ENCODE assay signal across 8 cellular contexts in the genomic region with DNA sequence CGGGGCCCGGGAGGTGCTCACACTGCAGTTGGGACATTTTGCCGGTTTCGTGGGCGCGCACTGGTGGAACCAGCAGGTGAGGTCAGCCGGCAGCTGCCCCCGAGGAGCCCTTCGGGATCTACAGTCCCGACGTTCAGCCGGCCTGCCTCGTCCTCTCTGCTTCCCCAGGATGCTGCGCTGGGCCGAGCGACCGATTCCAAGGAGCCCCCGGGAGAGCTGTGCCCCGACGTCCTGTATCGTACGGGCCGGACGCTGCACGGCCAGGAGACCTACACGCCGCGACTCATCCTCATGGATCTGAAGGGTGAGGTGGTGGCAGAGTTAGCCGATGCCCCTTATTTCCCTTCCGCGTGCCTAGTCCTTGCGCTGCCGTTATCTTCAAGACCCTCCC. TPM values are rescaled to one million over a fixed set of nuclear protein-coding genes. Genes with fewer than 3 reads are reported as not detected.
A peak's percentile ranks its signal among the peaks of the same experiment; 100 is the strongest.
DNase-seq lines count a peak whose midpoint lies in the region; ATAC-seq and TF ChIP-seq lines count a peak whose summit lies in the region.
"Not testable (repeated sequence)": the region's sequence is repeated elsewhere in the genome, so short reads cannot be mapped to it uniquely, and the experiment has no call there.

No MANE protein-coding gene starts in this region.

- H3K4me2 ChIP-seq in hepatocyte: peak overlapping the region; percentile 65
- not testable (repeated sequence) for H3K4me2 ChIP-seq in neural cell (ENCODE audit: low read length)

- not testable (repeated sequence) for H3K9me2 ChIP-seq in hepatocyte (replicated peaks; ENCODE audit: insufficient read depth); neural cell (ENCODE audit: insufficient read depth, low read length)

- H3K27me3 ChIP-seq in CD4-positive, alpha-beta T cell (ENCODE audit: control insufficient read depth, insufficient read depth, low read length); HUES6 (ENCODE audit: control insufficient read depth, insufficient read depth, low read length); hepatocyte; neural cell (ENCODE audit: insufficient read depth, low read depth, low read length); subcutaneous abdominal adipose tissue (ENCODE audit: control insufficient read depth in 5 of 5, insufficient read depth in 4 of 5, low read length in 5 of 5): not testable (repeated sequence)

- 0% methylated on average over 7 of the region's 33 CpGs for WGBS in hepatocyte (ENCODE audit: low lambda C conversion rate, missing lambda C conversion rate)

- H3K36me3 ChIP-seq in HUES6 (ENCODE audit: control insufficient read depth, insufficient read depth, low read length) (peaks cover 18% of the 10 kb centered on the region), subcutaneous abdominal adipose tissue (ENCODE audit: control insufficient read depth in 5 of 5, insufficient read depth in 5 of 5, low read length in 5 of 5) (peaks cover 0 to 13% (median 8%) of the 10 kb centered on the region in 5 donors)
- not testable (repeated sequence) for H3K36me3 ChIP-seq in hepatocyte (replicated peaks; ENCODE audit: insufficient read depth, low read depth); neural cell (ENCODE audit: insufficient read depth, low read length)

- H3K27ac ChIP-seq in CD4-positive, alpha-beta T cell (ENCODE audit: low read depth, low read length); HUES6 (ENCODE audit: low read depth, low read length); hepatocyte; neural cell (ENCODE audit: low read length); subcutaneous abdominal adipose tissue (ENCODE audit: low read depth, low read length): not testable (repeated sequence)

- POLR2A ChIA-PET in CD4-positive, alpha-beta T cell (lab: Charles Lee): interaction anchor here (0.9 to 1.2 kb wide), 3 partner anchors 11 to 371 kb away, joined by 3 to 4 read pairs (median 3); no protein-coding TSS in a partner anchor
- POLR2A ChIA-PET in activated B cell treated with CpG ODN at 0.5 μM for 24 hours (lab: Charles Lee): interaction anchor here (0.6 to 0.8 kb wide), 2 partner anchors 39 to 135 kb away, joined by 4 read pairs; no protein-coding TSS in a partner anchor

- H3K9ac ChIP-seq in HUES6 (ENCODE audit: low read length): peak overlapping the region; percentile 50
- H3K9ac ChIP-seq in neural cell (ENCODE audit: low read length); subcutaneous abdominal adipose tissue (ENCODE audit: low read length in 5 of 5): not testable (repeated sequence)

- H3K27ac Mint-ChIP-seq in CD4-positive, alpha-beta T cell: peak overlapping the region; percentile 79
- not testable (repeated sequence) for H3K27ac Mint-ChIP-seq in activated B cell treated with CpG ODN at 0.5 μM for 24 hours; central memory CD8-positive, alpha-beta T cell (ENCODE audit: low read depth)

- intact Hi-C loops in CD4-positive, alpha-beta T cell (cut with DNase I, micrococcal nuclease); activated B cell treated with CpG ODN at 0.5 μM for 24 hours (cut with micrococcal nuclease): not testable (repeated sequence)

- not testable (repeated sequence) for TF ChIP-seq EP300 in neural cell (conservative IDR thresholded peaks at IDR 0.05; ENCODE audit: poor library complexity, severe bottlenecking)

- not testable (repeated sequence) for H3K79me2 ChIP-seq in hepatocyte; neural cell (replicated peaks; ENCODE audit: insufficient read depth, low read length)

- H3K9me3 Mint-ChIP-seq in CD4-positive, alpha-beta T cell; activated B cell treated with CpG ODN at 0.5 μM for 24 hours; central memory CD8-positive, alpha-beta T cell: not testable (repeated sequence)

- ATAC-seq in CD4-positive, alpha-beta T cell (ENCODE audit: poor library complexity): peak; percentile 16
- ATAC-seq in GM21528 (IDR thresholded peaks at IDR 0.05; ENCODE audit: low FRiP score, unreplicated experiment): peak; percentile 27
- peak; percentile 9 for ATAC-seq in activated B cell treated with CpG ODN at 0.5 μM for 24 hours (ENCODE audit: low read depth)
- ATAC-seq in central memory CD8-positive, alpha-beta T cell (replicated peaks; ENCODE audit: extremely low read depth, poor library complexity, severe bottlenecking): peak; percentile 6

- H3K4me3 Mint-ChIP-seq in CD4-positive, alpha-beta T cell: peak overlapping the region; percentile 94
- peak overlapping the region; percentile 93 for H3K4me3 Mint-ChIP-seq in activated B cell treated with CpG ODN at 0.5 μM for 24 hours
- H3K4me3 Mint-ChIP-seq in central memory CD8-positive, alpha-beta T cell: peak overlapping the region; percentile 94

- peaks cover 24% of the 10 kb centered on the region for H3K36me3 Mint-ChIP-seq in CD4-positive, alpha-beta T cell (ENCODE audit: low read depth)
- peaks cover 25% of the 10 kb centered on the region for H3K36me3 Mint-ChIP-seq in activated B cell treated with CpG ODN at 0.5 μM for 24 hours (ENCODE audit: low read depth)
- not testable (repeated sequence) for H3K36me3 Mint-ChIP-seq in central memory CD8-positive, alpha-beta T cell (ENCODE audit: insufficient read depth)

- H3K27me3 Mint-ChIP-seq in CD4-positive, alpha-beta T cell; activated B cell treated with CpG ODN at 0.5 μM for 24 hours; central memory CD8-positive, alpha-beta T cell: not testable (repeated sequence)

- H3F3A ChIP-seq in neural cell (ENCODE audit: insufficient read depth, low read length, poor library complexity, severe bottlenecking): not testable (repeated sequence)

- H3K4me1 ChIP-seq in HUES6 (ENCODE audit: control insufficient read depth, insufficient read depth, low read length); hepatocyte (ENCODE audit: insufficient read depth): not testable (repeated sequence)
- H3K4me1 ChIP-seq in subcutaneous abdominal adipose tissue (ENCODE audit: control insufficient read depth in 5 of 5, insufficient read depth in 5 of 5, low read length in 5 of 5): peaks cover 0 to 21% (median 20%) of the 10 kb centered on the region in 5 donors

- not testable (repeated sequence) for H3K4me1 Mint-ChIP-seq in CD4-positive, alpha-beta T cell (ENCODE audit: low read depth); activated B cell treated with CpG ODN at 0.5 μM for 24 hours; central memory CD8-positive, alpha-beta T cell

- DNase-seq in CD4-positive, alpha-beta T cell; activated B cell treated with CpG ODN at 0.5 μM for 24 hours; central memory CD8-positive, alpha-beta T cell (ENCODE audit: low spot score in 2 of 2); hepatocyte (ENCODE audit: low spot score): not testable (repeated sequence)

- CTCF ChIA-PET in CD4-positive, alpha-beta T cell (lab: Charles Lee); activated B cell treated with CpG ODN at 0.5 μM for 24 hours (lab: Charles Lee): not testable (repeated sequence)

- not testable (repeated sequence) for H4K20me1 ChIP-seq in hepatocyte (ENCODE audit: insufficient read depth, poor library complexity, severe bottlenecking); neural cell (ENCODE audit: insufficient read depth)

- H3K4me3 ChIP-seq in HUES6 (ENCODE audit: low read depth, low read length): peak overlapping the region; percentile 77
- H3K4me3 ChIP-seq in hepatocyte: not testable (repeated sequence)
- H3K4me3 ChIP-seq in neural cell (ENCODE audit: low read length): peak overlapping the region; percentile 69
- peak overlapping the region in 4 of 5 donors; percentile 57 to 80 (median 66) for H3K4me3 ChIP-seq in subcutaneous abdominal adipose tissue (ENCODE audit: low read depth in 1 of 5, low read length in 5 of 5)

- not testable (repeated sequence) for TF ChIP-seq RAD21 in neural cell (conservative IDR thresholded peaks at IDR 0.05)

- H3K9me3 ChIP-seq in CD4-positive, alpha-beta T cell (ENCODE audit: control insufficient read depth, low read length); HUES6 (ENCODE audit: control insufficient read depth, insufficient read depth, low read depth, low read length); hepatocyte (ENCODE audit: low read depth); neural cell (ENCODE audit: low read length); subcutaneous abdominal adipose tissue (ENCODE audit: control insufficient read depth in 5 of 5, low read length in 5 of 5): not testable (repeated sequence)

- not testable (repeated sequence) for H2AFZ ChIP-seq in hepatocyte; neural cell (ENCODE audit: low read depth, low read length)

- not testable (repeated sequence) for TF ChIP-seq CTCF in CD4-positive, alpha-beta T cell (IDR thresholded peaks at IDR 0.05); activated B cell treated with CpG ODN at 0.5 μM for 24 hours (IDR thresholded peaks at IDR 0.05); hepatocyte (IDR thresholded peaks at IDR 0.05; ENCODE audit: poor library complexity); neural cell (IDR thresholded peaks at IDR 0.05; ENCODE audit: poor library complexity, severe bottlenecking)

RNA-seq across cellular contexts. Expression of gene MSTO1, which starts 0.2 kb away (rescaled TPM):
- total RNA-seq in CD4-positive, alpha-beta T cell: 10 to 100 TPM; 65.9 to 69.6 TPM
- total RNA-seq in activated B cell treated with CpG ODN at 0.5 μM for 24 hours: 85.4 and 101 TPM in 2 replicates
- total RNA-seq in hepatocyte: 15.1 and 15.7 TPM in 2 replicates
- polyA plus RNA-seq in hepatocyte: 43.4 and 54.6 TPM in 2 replicates
- polyA plus RNA-seq in neural cell: 53.8 and 64.5 TPM in 2 replicates
- 39.4 and 56.5 TPM in 2 replicates for polyA minus RNA-seq in neural cell

RNA-seq across cellular contexts. Expression of gene ASH1L, which starts 47.6 kb away (rescaled TPM):
- total RNA-seq in CD4-positive, alpha-beta T cell: 10 to 100 TPM; 71.0 to 72.8 TPM
- 75.6 and 90.6 TPM in 2 replicates for total RNA-seq in activated B cell treated with CpG ODN at 0.5 μM for 24 hours
- total RNA-seq in hepatocyte: 30.6 and 32.0 TPM in 2 replicates
- 14.5 and 22.4 TPM in 2 replicates for polyA plus RNA-seq in hepatocyte
- 13.7 and 16.2 TPM in 2 replicates for polyA plus RNA-seq in neural cell
- polyA minus RNA-seq in neural cell: 92.8 and 108 TPM in 2 replicates
